8 cellular contexts compared by ENCODE assay signal in the genomic region with DNA sequence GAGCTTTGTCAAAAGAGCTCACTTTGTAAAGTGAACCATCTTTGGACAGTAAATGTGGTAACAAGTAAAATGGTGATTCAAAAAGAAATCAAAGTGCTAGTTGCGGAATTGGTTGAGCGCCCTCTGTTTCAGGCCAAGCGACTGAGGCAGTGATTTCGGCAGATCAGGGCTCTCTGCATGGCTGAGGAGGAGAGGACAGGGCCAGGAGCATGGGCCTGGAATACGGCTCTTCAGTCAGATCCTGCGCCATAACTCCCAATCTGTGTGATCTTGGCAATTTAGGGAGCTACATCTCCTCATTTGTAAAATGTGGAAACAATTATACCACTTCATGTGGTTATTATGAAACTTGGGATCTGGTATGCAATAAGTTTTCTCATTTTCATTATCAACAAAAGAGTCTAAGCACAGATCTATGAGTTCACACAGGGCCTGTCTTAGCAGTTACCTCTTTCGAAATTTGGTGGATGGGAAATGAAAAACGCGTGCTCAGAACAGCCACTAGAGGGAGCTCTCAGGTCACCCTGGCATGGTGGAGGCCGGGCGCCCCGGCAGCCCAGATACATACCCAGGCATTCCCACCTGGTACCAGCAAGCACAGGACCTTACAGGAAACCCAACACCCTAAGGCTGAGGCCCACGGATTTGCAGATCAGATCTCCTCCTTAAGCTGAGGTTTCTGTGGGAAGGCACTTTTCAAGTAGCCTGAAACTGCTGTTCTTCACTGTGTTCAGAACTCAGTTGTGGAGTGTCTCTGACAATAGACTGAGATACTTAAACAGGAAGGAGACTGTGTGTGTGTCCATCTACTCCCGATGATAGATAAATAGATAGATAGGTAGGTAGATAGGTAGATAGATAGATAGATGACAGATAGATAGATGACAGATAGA.
DNase-seq lines count a peak whose midpoint lies in the region; ATAC-seq and TF ChIP-seq lines count a peak whose summit lies in the region.

No MANE protein-coding gene starts in this region.

- H3K36me3 ChIP-seq in IMR-90 (ENCODE audit: control insufficient read depth, insufficient read depth, low read length) (no peaks in the 10 kb centered on the region), RWPE2 (ENCODE audit: low read depth) (no peaks in the 10 kb centered on the region), trophoblast cell (ENCODE audit: control insufficient read depth in 1 of 2, insufficient read depth in 2 of 2, low read length in 2 of 2) (no peaks in the 10 kb centered on the region)

- peak overlapping the region; percentile 22 for H3K4me3 Mint-ChIP-seq in type B pancreatic cell

- no peak overlapping the region for H3K23ac ChIP-seq in IMR-90 (ENCODE audit: low read depth, low read length)
- H3K23ac ChIP-seq in trophoblast cell (ENCODE audit: low read length): no peak overlapping the region

- H3K9me3 Mint-ChIP-seq in type B pancreatic cell: no peaks in the 10 kb centered on the region

- CTCF ChIA-PET in IMR-90 (lab: Yijun Ruan, JAX): interaction anchor here (0.7 to 2.4 kb wide), 9 partner anchors 9 to 176 kb away, joined by 3 to 6 read pairs (median 3); no protein-coding TSS in a partner anchor

- H2AFZ ChIP-seq in IMR-90 (replicated peaks; ENCODE audit: low read length, poor library complexity) (peak overlapping the region; percentile 86), trophoblast cell (ENCODE audit: insufficient read depth, low read length, poor library complexity) (no peak overlapping the region)

- H4K20me1 ChIP-seq in IMR-90 (ENCODE audit: insufficient read depth, low read length): no peaks in the 10 kb centered on the region

- H4K91ac ChIP-seq in IMR-90 (ENCODE audit: insufficient read depth, low read depth, low read length) (no peak overlapping the region), trophoblast cell (ENCODE audit: low read depth, low read length) (no peak overlapping the region)

- 60% methylated on average over 1 of the region's 14 CpGs; no CpG with 5 or more reads in 1 of the 2 experiments for WGBS in IMR-90 (ENCODE audit: extremely low coverage in 2 of 2, insufficient read length in 1 of 2), 2 experiments
- no CpG with 5 or more reads among the region's 14 CpGs for WGBS in trophoblast cell (ENCODE audit: extremely low coverage, insufficient coverage, insufficient read length)

- peaks cover 4% of the 10 kb centered on the region for H3K27me3 Mint-ChIP-seq in type B pancreatic cell

- H3K18ac ChIP-seq in IMR-90 (ENCODE audit: low read depth, low read length): no peak overlapping the region
- no peak overlapping the region for H3K18ac ChIP-seq in trophoblast cell (ENCODE audit: low read length)

- no peaks in the 10 kb centered on the region for H3K36me3 Mint-ChIP-seq in type B pancreatic cell

- no peak overlapping the region for H2AK9ac ChIP-seq in IMR-90 (replicated peaks; ENCODE audit: low read depth, low read length, poor library complexity)

- peak; percentile 84 for DNase-seq in ELF-1 (ENCODE audit: low read depth, low spot score)
- DNase-seq in IMR-90: peak; percentile 57
- DNase-seq in RWPE2 (ENCODE audit: low spot score): no peak
- DNase-seq in activated effector memory CD4-positive, alpha-beta T cell treated with anti-CD3 and anti-CD28 coated beads, Interleukin-2, amount 50 U/mL, for 16 hours: peak; percentile 83
- peak; percentile 52 for DNase-seq in globus pallidus (ENCODE audit: low spot score)
- peak; percentile 73 to 85 for DNase-seq in trophoblast cell
- peak; percentile 79 for DNase-seq in type B pancreatic cell (ENCODE audit: extremely low spot score, unreplicated experiment)

- H3K4ac ChIP-seq in IMR-90 (ENCODE audit: low read depth, low read length): no peak overlapping the region
- no peak overlapping the region for H3K4ac ChIP-seq in trophoblast cell (ENCODE audit: low read depth, low read length)

- no peak overlapping the region for H3K56ac ChIP-seq in IMR-90 (ENCODE audit: extremely low read depth, insufficient read depth, low read length)

- TF ChIP-seq RAD21 in IMR-90 (IDR thresholded peaks at IDR 0.05; ENCODE audit: low read length): peak; percentile 78

- no peak overlapping the region for H2BK15ac ChIP-seq in IMR-90 (ENCODE audit: low read depth, low read length)

- dilution Hi-C loops in IMR-90 (cut with HindIII; ENCODE audit: low sequenced_read_pairs, unreplicated experiment): no loop called here

- no peak overlapping the region for H2BK12ac ChIP-seq in trophoblast cell (ENCODE audit: low read length)

- intact Hi-C loops in IMR-90 (cut with micrococcal nuclease): loop anchor here (1.0 to 2.0 kb wide), 2 partner anchors 288 to 494 kb away; no protein-coding TSS in a partner anchor

- H3K79me1 ChIP-seq in IMR-90 (ENCODE audit: low read depth in 1 of 2, low read length in 2 of 2) (no peaks in the 10 kb centered on the region), trophoblast cell (ENCODE audit: low read length) (peaks cover 6% of the 10 kb centered on the region)

- TF ChIP-seq POLR2A in IMR-90 (IDR thresholded peaks at IDR 0.05; ENCODE audit: low read depth, low read length): no peak

- H3K9ac ChIP-seq in IMR-90 (ENCODE audit: low read depth, low read length) (no peak overlapping the region; the same call in 1 of the 2 replicates), trophoblast cell (ENCODE audit: low read length) (no peak overlapping the region)

- 0 out of 4 replicates have a peak overlapping the region, but pooled peaks of 1 of the 2 experiments have one; percentile 41 for H4K8ac ChIP-seq in IMR-90 (ENCODE audit: low read depth in 2 of 2, low read length in 2 of 2)
- H4K8ac ChIP-seq in trophoblast cell (ENCODE audit: low read depth, low read length): no peak overlapping the region

- no peak overlapping the region for H3K27ac ChIP-seq in IMR-90 (ENCODE audit: insufficient read depth, low read length)
- no peak overlapping the region for H3K27ac ChIP-seq in RWPE2 (ENCODE audit: poor library complexity, severe bottlenecking)
- H3K27ac ChIP-seq in trophoblast cell (ENCODE audit: low read depth, low read length): no peak overlapping the region

- peak overlapping the region; percentile 84 for H3K27ac Mint-ChIP-seq in type B pancreatic cell

- H3K79me2 ChIP-seq in trophoblast cell (ENCODE audit: control insufficient read depth, insufficient read depth, low read length, poor library complexity): no peaks in the 10 kb centered on the region

- POLR2A ChIA-PET in IMR-90 (lab: Charles Lee; ENCODE audit: unreplicated experiment): no interaction called here

- H3K4me3 ChIP-seq in IMR-90 (ENCODE audit: insufficient read depth, low read depth, low read length) (no peak overlapping the region), RWPE2 (ENCODE audit: severe bottlenecking) (no peak overlapping the region), trophoblast cell (ENCODE audit: low read depth, low read length) (no peak overlapping the region)

- H2BK20ac ChIP-seq in IMR-90 (ENCODE audit: low read depth, low read length): no peak overlapping the region

- in situ Hi-C loops in IMR-90 (cut with MboI; ENCODE audit: low sequenced_read_pairs): loop anchor here (5.0 to 25.0 kb wide), 2 partner anchors 291 to 476 kb away; no protein-coding TSS in a partner anchor

- BruUV-seq in IMR-90 (replicated peaks; lab: Mats Ljungman, UMichigan): no TSS peak

- ATAC-seq in GM21576 (IDR thresholded peaks at IDR 0.05; ENCODE audit: unreplicated experiment): peak; percentile 82
- peak; percentile 87 for ATAC-seq in IMR-90 (ENCODE audit: low read depth)
- peak; percentile 65 for ATAC-seq in RWPE2 (ENCODE audit: low read depth)

- no peaks in the 10 kb centered on the region for H3K9me3 ChIP-seq in IMR-90 (ENCODE audit: control insufficient read depth, insufficient read depth, low read length)
- peaks cover 5% of the 10 kb centered on the region for H3K9me3 ChIP-seq in RWPE2 (ENCODE audit: severe bottlenecking)
- H3K9me3 ChIP-seq in trophoblast cell (ENCODE audit: insufficient read depth, low read depth, low read length): no peaks in the 10 kb centered on the region

- no peak overlapping the region for H2AK5ac ChIP-seq in IMR-90 (ENCODE audit: low read depth, low read length)
- H2AK5ac ChIP-seq in trophoblast cell (ENCODE audit: low read length): no peak overlapping the region

- H2BK5ac ChIP-seq in IMR-90 (ENCODE audit: low read depth, low read length, poor library complexity, severe bottlenecking) (no peak overlapping the region), trophoblast cell (ENCODE audit: low read depth, low read length, poor library complexity) (no peak overlapping the region)

- H2BK120ac ChIP-seq in IMR-90 (ENCODE audit: low read depth, low read length): no peak overlapping the region
- H2BK120ac ChIP-seq in trophoblast cell (ENCODE audit: insufficient read depth, low read length, poor library complexity): no peak overlapping the region

- peaks cover 32% of the 10 kb centered on the region for H3K4me1 Mint-ChIP-seq in type B pancreatic cell (ENCODE audit: unreplicated experiment)

- no peak overlapping the region for H4K12ac ChIP-seq in trophoblast cell (ENCODE audit: low read depth, low read length)

- H3K14ac ChIP-seq in IMR-90 (replicated peaks; ENCODE audit: low read depth, low read length): no peak overlapping the region
- no peak overlapping the region for H3K14ac ChIP-seq in trophoblast cell (ENCODE audit: low read length)

- H3K4me2 ChIP-seq in IMR-90 (ENCODE audit: low read depth, low read length) (0 out of 2 replicates have a peak overlapping the region, but pooled peaks have one; percentile 53), trophoblast cell (ENCODE audit: low read length) (no peak overlapping the region)

- H3K9me1 ChIP-seq in IMR-90 (ENCODE audit: insufficient read depth, low read length): no peaks in the 10 kb centered on the region

- TF ChIP-seq CTCF in IMR-90 (conservative IDR thresholded peaks at IDR 0.05; ENCODE audit: low read depth, low read length) (peak; percentile 86), RWPE2 (IDR thresholded peaks at IDR 0.05; ENCODE audit: poor library complexity, severe bottlenecking) (peak; percentile 99), type B pancreatic cell (conservative IDR thresholded peaks at IDR 0.05) (peak; percentile 94)

- peaks cover 2% of the 10 kb centered on the region for H3K27me3 ChIP-seq in IMR-90 (ENCODE audit: control insufficient read depth, insufficient read depth, low read length)
- H3K27me3 ChIP-seq in RWPE2 (ENCODE audit: insufficient read depth, poor library complexity, severe bottlenecking): no peaks in the 10 kb centered on the region
- H3K27me3 ChIP-seq in trophoblast cell (ENCODE audit: insufficient read depth, low read length): no peaks in the 10 kb centered on the region

- H4K5ac ChIP-seq in IMR-90 (ENCODE audit: low read depth, low read length): no peak overlapping the region

- peaks cover 7% of the 10 kb centered on the region; the same call in 1 of the 2 replicates for H3K4me1 ChIP-seq in IMR-90 (ENCODE audit: control insufficient read depth, insufficient read depth, low read length)
- peaks cover 7% of the 10 kb centered on the region for H3K4me1 ChIP-seq in RWPE2 (ENCODE audit: insufficient read depth, poor library complexity, severe bottlenecking)
- H3K4me1 ChIP-seq in trophoblast cell (ENCODE audit: control insufficient read depth in 1 of 2, insufficient read depth in 2 of 2, low read length in 2 of 2): peaks cover 0 to 5% of the 10 kb centered on the region in 2 experiments

TF ChIP-seq in IMR-90, 13 proteins besides CTCF, POLR2A, EP300 and RAD21 (continues in another document):
- TF ChIP-seq CEBPB (IDR thresholded peaks at IDR 0.05; ENCODE audit: low read depth, low read length) (peak; percentile 62; the same call in 1 of the 2 replicates), RCOR1 (IDR thresholded peaks at IDR 0.05; ENCODE audit: insufficient replicate concordance, low read length) (no peak)
